Comparison of ENCODE assay signal across 1 cellular context in the genomic region with DNA sequence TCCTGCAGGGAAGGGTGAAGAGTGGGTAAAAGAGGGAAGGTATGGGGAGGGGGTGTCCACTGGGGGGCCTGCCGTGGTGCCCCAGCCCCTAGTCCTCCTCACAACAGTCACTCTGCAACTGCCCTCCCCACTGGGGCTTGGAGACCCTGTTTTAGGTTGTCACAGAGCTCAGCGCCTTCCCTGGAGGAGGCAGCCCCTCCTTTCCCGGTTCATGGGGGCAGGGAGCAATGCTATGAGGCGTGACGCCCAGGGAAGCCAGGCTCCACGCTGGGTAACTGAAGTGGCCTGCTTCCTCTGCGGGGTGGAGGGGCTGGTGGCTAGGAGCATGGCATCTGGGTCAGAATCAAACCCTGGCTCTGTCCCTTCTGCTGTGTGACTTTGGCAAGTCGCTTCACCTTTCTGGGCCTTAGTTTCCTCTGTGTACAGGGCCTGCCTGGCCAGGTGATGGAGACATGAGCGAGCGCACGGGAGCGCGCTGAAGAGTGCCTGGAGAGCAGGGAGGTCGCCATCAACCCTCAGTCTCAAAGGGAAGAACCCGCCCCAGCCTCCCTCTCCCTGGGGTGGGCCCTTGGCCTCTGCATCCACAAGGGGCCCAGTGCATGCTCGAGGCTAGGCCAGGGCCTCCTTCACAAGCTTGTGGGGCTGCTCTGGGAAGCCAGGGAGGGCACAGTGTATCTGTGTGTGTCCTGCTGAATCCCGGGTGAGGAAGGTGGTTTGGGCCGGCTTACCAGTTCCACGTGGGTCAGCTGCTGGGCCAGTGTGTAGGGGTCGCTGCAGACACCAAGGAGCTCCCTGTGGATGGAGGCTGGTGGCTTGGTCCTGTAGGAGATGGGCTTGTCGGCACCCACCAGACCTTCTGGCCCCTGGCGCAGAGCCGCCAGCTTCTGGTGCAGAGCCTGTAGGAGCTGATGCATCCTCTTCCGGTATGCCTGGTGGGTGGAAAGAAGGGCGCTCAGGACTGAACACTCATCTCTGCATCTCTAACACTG.
TF ChIP-seq lines count a peak whose summit lies in the region.

No MANE protein-coding gene starts in this region.

TF ChIP-seq in SK-N-SH treated with all-trans-retinoic acid at 6 μM for 48 hours, 23 proteins besides CTCF, POLR2A, EP300 and RAD21 (continued from another document):
- TF ChIP-seq RARB (CRISPR knock-in tag; IDR thresholded peaks at IDR 0.05) (no peak), SNAI2 (CRISPR knock-in tag; IDR thresholded peaks at IDR 0.05) (no peak), BACH2 (CRISPR knock-in tag; IDR thresholded peaks at IDR 0.05; ENCODE audit: borderline replicate concordance) (no peak), CSDC2 (CRISPR knock-in tag; IDR thresholded peaks at IDR 0.05) (no peak), ZC3H10 (CRISPR knock-in tag; IDR thresholded peaks at IDR 0.05) (no peak), ISL1 (CRISPR knock-in tag; IDR thresholded peaks at IDR 0.05) (no peak), PPARA (CRISPR knock-in tag; IDR thresholded peaks at IDR 0.05; ENCODE audit: borderline replicate concordance) (no peak), TCF4 (CRISPR knock-in tag; IDR thresholded peaks at IDR 0.05; ENCODE audit: borderline replicate concordance) (no peak), ZFP30 (CRISPR knock-in tag; IDR thresholded peaks at IDR 0.05) (no peak), ARNTL (CRISPR knock-in tag; IDR thresholded peaks at IDR 0.05; ENCODE audit: borderline replicate concordance, low read depth) (no peak), ZFP3 (CRISPR knock-in tag; IDR thresholded peaks at IDR 0.05) (no peak), TOX (CRISPR knock-in tag; IDR thresholded peaks at IDR 0.05; ENCODE audit: borderline replicate concordance) (no peak)
